21 cellular contexts compared by ENCODE assay signal in genomic region chr16:73382921-73383594, GRCh38.
DNase-seq lines count a peak whose midpoint lies in the region; ATAC-seq, FAIRE-seq and TF ChIP-seq lines count a peak whose summit lies in the region.
"Had no signal": no experiment of that assay in that cellular context is flagged by ENCODE, and none has a peak within 500 bp of the region (broad histone marks: within the 10 kb centered on the region; RNA-seq: fewer than 3 reads in every experiment).

No MANE protein-coding gene starts in this region.

- no peak overlapping the region for H3K27ac Mint-ChIP-seq in astrocyte (ENCODE audit: unreplicated experiment)
- no peak overlapping the region for H3K27ac Mint-ChIP-seq in effector memory CD8-positive, alpha-beta T cell
- H3K27ac Mint-ChIP-seq: CD8-positive, alpha-beta memory T cell had no signal

- no peak overlapping the region for H3K14ac ChIP-seq in neuronal stem cell (ENCODE audit: low read length)

- no peak overlapping the region for H4K8ac ChIP-seq in neuronal stem cell (ENCODE audit: low read depth, low read length)

- no peak for ATAC-seq in HG03457 (IDR thresholded peaks at IDR 0.05; ENCODE audit: unreplicated experiment)
- ATAC-seq in effector memory CD8-positive, alpha-beta T cell (replicated peaks), result no peak

- no peak overlapping the region for H3K4ac ChIP-seq in neuronal stem cell (ENCODE audit: low read length)

- H3K4me1 ChIP-seq in astrocyte (ENCODE audit: insufficient read depth, low read length), result no peaks in the 10 kb centered on the region
- H3K4me1 ChIP-seq in neuronal stem cell (ENCODE audit: control insufficient read depth in 2 of 2, insufficient read depth in 1 of 2, low read depth in 1 of 2, low read length in 2 of 2), result peaks cover 9 to 23% of the 10 kb centered on the region in 2 donors
- H3K4me1 ChIP-seq: SJCRH30 had no signal

- H3K79me2 ChIP-seq in astrocyte (ENCODE audit: insufficient read depth, low read length), result no peaks in the 10 kb centered on the region

- DNase-seq in ELF-1 (ENCODE audit: low read depth, low spot score) (peak; percentile 81), astrocyte (ENCODE audit: low read depth) (no peak), globus pallidus (ENCODE audit: low spot score) (peak; percentile 1), neuronal stem cell (ENCODE audit: low spot score) (no peak), epidermal melanocyte (ENCODE audit: insufficient read length, low spot score) (no peak)
- DNase-seq in stimulated activated CD4-positive, alpha-beta T cell treated with anti-CD3 and anti-CD28 coated beads, Interleukin-4, amount 100 ng/mL, for 24 hours, result no peak
- no peak for DNase-seq in effector memory CD8-positive, alpha-beta T cell
- DNase-seq: Calu3; CD8-positive, alpha-beta memory T cell; GOT3; MG63; NCI-H1417; NCI-H1694 treated with DMSO at 0.1 percent for 48 hours; NCI-H2081 treated with DMSO at 0.1 percent for 48 hours; NCI-H2171 treated with DMSO at 0.1 percent for 48 hours; NCI-H526; OCI-M1; SJCRH30 had no signal

- peaks cover 6% of the 10 kb centered on the region for H3K27me3 Mint-ChIP-seq in astrocyte (ENCODE audit: low read depth, unreplicated experiment)
- no peaks in the 10 kb centered on the region for H3K27me3 Mint-ChIP-seq in effector memory CD8-positive, alpha-beta T cell

- FAIRE-seq in astrocyte (lab: Jason Lieb, UNC), result no peak
- FAIRE-seq: RCC 7860 had no signal

- H3K9me3 Mint-ChIP-seq in astrocyte (ENCODE audit: unreplicated experiment), result no peaks in the 10 kb centered on the region
- H3K9me3 Mint-ChIP-seq in effector memory CD8-positive, alpha-beta T cell, result peaks cover 13 to 16% of the 10 kb centered on the region in 2 donors

- no peak overlapping the region for H3K4me3 ChIP-seq in astrocyte (ENCODE audit: insufficient read depth, low read depth, low read length)
- peak overlapping the region in 1 of 2 donors; percentile 35 for H3K4me3 ChIP-seq in neuronal stem cell (ENCODE audit: low read length in 2 of 2)
- H3K4me3 ChIP-seq: MG63, SJCRH30 had no signal

- no peak for TF ChIP-seq CTCF in astrocyte (IDR thresholded peaks at IDR 0.05; ENCODE audit: insufficient read depth, low read depth, low read length)

- peak overlapping the region; percentile 55 for H3K4me2 ChIP-seq in astrocyte (ENCODE audit: low read length)
- no peak overlapping the region for H3K4me2 ChIP-seq in neuronal stem cell (ENCODE audit: insufficient read depth, low read length, poor library complexity, severe bottlenecking)

- H2AFZ ChIP-seq in astrocyte (ENCODE audit: low read depth, low read length), result peak overlapping the region; percentile 52
- peak overlapping the region; percentile 64 for H2AFZ ChIP-seq in neuronal stem cell (ENCODE audit: low read length)

- H3K9me3 ChIP-seq in astrocyte (ENCODE audit: insufficient read depth, low read depth, low read length) (no peaks in the 10 kb centered on the region), neuronal stem cell (replicated peaks in 1 of 2; ENCODE audit: control insufficient read depth in 2 of 2, insufficient read depth in 1 of 2, low read depth in 1 of 2, low read length in 2 of 2) (no peaks in the 10 kb centered on the region)
- H3K9me3 ChIP-seq: MG63, SJCRH30 had no signal

- no peaks in the 10 kb centered on the region for H3K36me3 Mint-ChIP-seq in astrocyte (ENCODE audit: low read depth, unreplicated experiment)
- H3K36me3 Mint-ChIP-seq in effector memory CD8-positive, alpha-beta T cell (ENCODE audit: insufficient read depth), result no peaks in the 10 kb centered on the region
- H3K36me3 Mint-ChIP-seq: CD8-positive, alpha-beta memory T cell had no signal

- no peak overlapping the region for H2BK15ac ChIP-seq in neuronal stem cell (ENCODE audit: low read length)

- no peak overlapping the region for H3K23ac ChIP-seq in neuronal stem cell (ENCODE audit: low read depth, low read length, poor library complexity)

- H2AK5ac ChIP-seq in neuronal stem cell (ENCODE audit: low read depth, low read length), result no peak overlapping the region

- H3K9ac ChIP-seq in astrocyte (ENCODE audit: low read length), result no peak overlapping the region
- H3K9ac ChIP-seq in neuronal stem cell (ENCODE audit: low read depth, low read length, poor library complexity), result no peak overlapping the region

- H2BK5ac ChIP-seq in neuronal stem cell (ENCODE audit: low read length), result no peak overlapping the region

- H3K18ac ChIP-seq in neuronal stem cell (ENCODE audit: low read length), result no peak overlapping the region

- H4K20me1 ChIP-seq in astrocyte (ENCODE audit: insufficient read depth, low read length), result no peaks in the 10 kb centered on the region

- H2BK12ac ChIP-seq in neuronal stem cell (ENCODE audit: low read length), result no peak overlapping the region

- no peaks in the 10 kb centered on the region for H3K79me1 ChIP-seq in neuronal stem cell (ENCODE audit: low read depth, low read length)

- H3K27ac ChIP-seq in astrocyte (ENCODE audit: low read depth, low read length) (no peak overlapping the region), neuronal stem cell (replicated peaks; ENCODE audit: low read length) (no peak overlapping the region)
- H3K27ac ChIP-seq: C4-2B, SJCRH30 had no signal

- H2BK120ac ChIP-seq in neuronal stem cell (ENCODE audit: low read depth, low read length), result no peak overlapping the region

- no CpG with 5 or more reads among the region's 16 CpGs for WGBS in neuronal stem cell (ENCODE audit: extremely low coverage in 2 of 2, insufficient read length in 2 of 2, insufficient replicate concordance in 1 of 2), 2 donors

- H4K91ac ChIP-seq in neuronal stem cell (ENCODE audit: low read depth, low read length, poor library complexity), result no peak overlapping the region

- H3K27me3 ChIP-seq in astrocyte (ENCODE audit: insufficient read depth, low read length) (no peaks in the 10 kb centered on the region), neuronal stem cell (ENCODE audit: control insufficient read depth in 3 of 3, insufficient read depth in 3 of 3, low read depth in 1 of 3, low read length in 3 of 3) (no peaks in the 10 kb centered on the region)
- H3K27me3 ChIP-seq: MG63, SJCRH30 had no signal

- H3K4me1 Mint-ChIP-seq in astrocyte (ENCODE audit: low read depth, unreplicated experiment), result peaks cover 15% of the 10 kb centered on the region
- H3K4me1 Mint-ChIP-seq in effector memory CD8-positive, alpha-beta T cell (ENCODE audit: low read depth in 2 of 2), result no peaks in the 10 kb centered on the region
- H3K4me1 Mint-ChIP-seq: CD8-positive, alpha-beta memory T cell had no signal

- H3K36me3 ChIP-seq in astrocyte (ENCODE audit: insufficient read depth, low read length) (no peaks in the 10 kb centered on the region), neuronal stem cell (replicated peaks in 1 of 2; ENCODE audit: control insufficient read depth in 2 of 2, insufficient read depth in 2 of 2, low read length in 2 of 2) (no peaks in the 10 kb centered on the region)
- H3K36me3 ChIP-seq: MG63, SJCRH30 had no signal

- no peak overlapping the region for H3K4me3 Mint-ChIP-seq in astrocyte (ENCODE audit: unreplicated experiment)
- H3K4me3 Mint-ChIP-seq in effector memory CD8-positive, alpha-beta T cell, result no peak overlapping the region
- H3K4me3 Mint-ChIP-seq: CD8-positive, alpha-beta memory T cell had no signal

Comparison
In these comparisons a context has a peak if more than half of its experiments do, and no peak if none do; other contexts are left out.
1. DNase-seq: peak in ELF-1 (single experiment) and globus pallidus (single experiment); none in astrocyte (single experiment), neuronal stem cell (single experiment), stimulated activated CD4-positive, alpha-beta T cell treated with anti-CD3 and anti-CD28 coated beads, Interleukin-4, amount 100 ng/mL, for 24 hours (single experiment), epidermal melanocyte (single experiment) and effector memory CD8-positive, alpha-beta T cell (0 of 3).